ENCODE assay signal across 19 cellular contexts in the genomic region with DNA sequence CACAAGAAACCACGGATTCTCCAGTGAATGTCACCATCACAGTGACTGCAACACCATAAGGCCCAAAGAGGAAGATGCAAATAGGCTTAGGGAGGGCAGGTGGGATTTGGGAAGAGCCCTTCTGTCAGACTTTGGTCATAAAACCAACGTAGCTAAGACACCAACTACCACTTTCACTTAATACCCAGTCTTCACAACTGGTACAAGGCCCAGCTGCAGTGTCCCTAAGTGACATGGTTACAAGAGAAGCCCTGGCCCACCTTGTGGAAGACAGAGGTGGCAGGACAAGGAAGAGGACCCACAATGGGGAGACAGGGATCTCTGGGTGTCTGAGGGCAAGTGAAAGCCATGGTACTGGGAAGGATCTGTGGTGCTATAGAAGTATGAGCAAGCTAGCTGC. TPM values are rescaled to one million over a fixed set of nuclear protein-coding genes. Genes with fewer than 3 reads are reported as not detected.
"Had no signal": no experiment of that assay in that cellular context is flagged by ENCODE, and none has a peak within 500 bp of the region (broad histone marks: within the 10 kb centered on the region; RNA-seq: fewer than 3 reads in every experiment).

No MANE protein-coding gene starts in this region.

- H3K9me3 ChIP-seq: lower lobe of right lung, psoas muscle, spleen, stomach had no signal

- H3K27me3 ChIP-seq: stomach had no signal

- DNase-seq: activated CD4-positive, alpha-beta T cell treated with anti-CD3 and anti-CD28 coated beads, Interleukin-2, amount 50 U/mL, for 48 hours; activated naive CD4-positive, alpha-beta T cell treated with anti-CD3 and anti-CD28 coated beads for 36 hours; cortex of kidney; effector CD8-positive, alpha-beta T cell; glutamatergic neuron; kidney glomerular epithelial cell; lower lobe of right lung; nephron progenitor cell; stomach; WERI-Rb-1 had no signal

- H3K9me3 Mint-ChIP-seq: activated naive CD4-positive, alpha-beta T cell treated with anti-CD3 and anti-CD28 coated beads for 36 hours; activated T-helper 17 cell treated with anti-CD3 and anti-CD28 coated beads, Interleukin-2, amount 50 U/mL, for 72 hours; central memory CD8-positive, alpha-beta T cell; mesothelial cell of epicardium; nephron progenitor cell had no signal

- H3K4me3 ChIP-seq: lower lobe of right lung, psoas muscle, spleen, stomach had no signal

- H3K36me3 ChIP-seq: spleen had no signal

- H3K27ac Mint-ChIP-seq: activated naive CD4-positive, alpha-beta T cell treated with anti-CD3 and anti-CD28 coated beads for 36 hours; activated T-helper 17 cell treated with anti-CD3 and anti-CD28 coated beads, Interleukin-2, amount 50 U/mL, for 72 hours; mesothelial cell of epicardium had no signal

- H3K27ac ChIP-seq: foreskin keratinocyte, lower lobe of right lung, psoas muscle, spleen, WERI-Rb-1 had no signal

- H3K4me1 ChIP-seq: lower lobe of right lung, psoas muscle had no signal

- H3K4me3 Mint-ChIP-seq: activated naive CD4-positive, alpha-beta T cell treated with anti-CD3 and anti-CD28 coated beads for 36 hours; activated T-helper 17 cell treated with anti-CD3 and anti-CD28 coated beads, Interleukin-2, amount 50 U/mL, for 72 hours; central memory CD8-positive, alpha-beta T cell; mesothelial cell of epicardium; nephron progenitor cell had no signal

RNA-seq across cellular contexts. Expression of a gene that starts 10.0 kb away (rescaled TPM):
- total RNA-seq: activated naive CD4-positive, alpha-beta T cell treated with anti-CD3 and anti-CD28 coated beads for 36 hours; activated T-helper 17 cell treated with anti-CD3 and anti-CD28 coated beads, Interleukin-2, amount 50 U/mL, for 72 hours; foreskin keratinocyte; lower lobe of right lung; mesothelial cell of epicardium; osteocyte; psoas muscle; sciatic nerve; stomach; T-helper 1 cell treated with Interleukin-12 subunit alpha and Interleukin-12 subunit beta and Interleukin-4 antibody, amounts not matched to agents 30 ng/mL and 1 ng/mL, for 36 hours had no signal

RNA-seq across cellular contexts. Expression of a gene that starts 51.5 kb away (rescaled TPM):
- total RNA-seq: activated naive CD4-positive, alpha-beta T cell treated with anti-CD3 and anti-CD28 coated beads for 36 hours; foreskin keratinocyte; lower lobe of right lung; osteocyte; psoas muscle; T-helper 1 cell treated with Interleukin-12 subunit alpha and Interleukin-12 subunit beta and Interleukin-4 antibody, amounts not matched to agents 30 ng/mL and 1 ng/mL, for 36 hours had no signal
